In genomic region chr9:34289159-34289558, GRCh38 we compare ENCODE assay signal across 1 cellular context.
A peak's percentile ranks its signal among the peaks of the same experiment; 100 is the strongest.
TF ChIP-seq lines count a peak whose summit lies in the region.

No MANE protein-coding gene starts in this region.

TF ChIP-seq in Ishikawa, 13 proteins besides CTCF, POLR2A, EP300 and RAD21 (continued from another document):
- TF ChIP-seq, protein P1, sequence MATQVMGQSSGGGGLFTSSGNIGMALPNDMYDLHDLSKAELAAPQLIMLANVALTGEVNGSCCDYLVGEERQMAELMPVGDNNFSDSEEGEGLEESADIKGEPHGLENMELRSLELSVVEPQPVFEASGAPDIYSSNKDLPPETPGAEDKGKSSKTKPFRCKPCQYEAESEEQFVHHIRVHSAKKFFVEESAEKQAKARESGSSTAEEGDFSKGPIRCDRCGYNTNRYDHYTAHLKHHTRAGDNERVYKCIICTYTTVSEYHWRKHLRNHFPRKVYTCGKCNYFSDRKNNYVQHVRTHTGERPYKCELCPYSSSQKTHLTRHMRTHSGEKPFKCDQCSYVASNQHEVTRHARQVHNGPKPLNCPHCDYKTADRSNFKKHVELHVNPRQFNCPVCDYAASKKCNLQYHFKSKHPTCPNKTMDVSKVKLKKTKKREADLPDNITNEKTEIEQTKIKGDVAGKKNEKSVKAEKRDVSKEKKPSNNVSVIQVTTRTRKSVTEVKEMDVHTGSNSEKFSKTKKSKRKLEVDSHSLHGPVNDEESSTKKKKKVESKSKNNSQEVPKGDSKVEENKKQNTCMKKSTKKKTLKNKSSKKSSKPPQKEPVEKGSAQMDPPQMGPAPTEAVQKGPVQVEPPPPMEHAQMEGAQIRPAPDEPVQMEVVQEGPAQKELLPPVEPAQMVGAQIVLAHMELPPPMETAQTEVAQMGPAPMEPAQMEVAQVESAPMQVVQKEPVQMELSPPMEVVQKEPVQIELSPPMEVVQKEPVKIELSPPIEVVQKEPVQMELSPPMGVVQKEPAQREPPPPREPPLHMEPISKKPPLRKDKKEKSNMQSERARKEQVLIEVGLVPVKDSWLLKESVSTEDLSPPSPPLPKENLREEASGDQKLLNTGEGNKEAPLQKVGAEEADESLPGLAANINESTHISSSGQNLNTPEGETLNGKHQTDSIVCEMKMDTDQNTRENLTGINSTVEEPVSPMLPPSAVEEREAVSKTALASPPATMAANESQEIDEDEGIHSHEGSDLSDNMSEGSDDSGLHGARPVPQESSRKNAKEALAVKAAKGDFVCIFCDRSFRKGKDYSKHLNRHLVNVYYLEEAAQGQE (IDR thresholded peaks at IDR 0.05; ENCODE audit: low read depth), result peak; percentile 28; the same call in 1 of the 2 replicates
- TF ChIP-seq TAF1 (IDR thresholded peaks at IDR 0.05; ENCODE audit: low read depth), result no peak
- no peak for TF ChIP-seq CEBPB (IDR thresholded peaks at IDR 0.05)
- no peak for TF ChIP-seq FOXM1 (IDR thresholded peaks at IDR 0.05; ENCODE audit: borderline replicate concordance, low read depth)
- TF ChIP-seq ZBTB7A (IDR thresholded peaks at IDR 0.05; ENCODE audit: low read depth), result no peak
